Comparison of ENCODE assay signal across 9 cellular contexts in the genomic region with DNA sequence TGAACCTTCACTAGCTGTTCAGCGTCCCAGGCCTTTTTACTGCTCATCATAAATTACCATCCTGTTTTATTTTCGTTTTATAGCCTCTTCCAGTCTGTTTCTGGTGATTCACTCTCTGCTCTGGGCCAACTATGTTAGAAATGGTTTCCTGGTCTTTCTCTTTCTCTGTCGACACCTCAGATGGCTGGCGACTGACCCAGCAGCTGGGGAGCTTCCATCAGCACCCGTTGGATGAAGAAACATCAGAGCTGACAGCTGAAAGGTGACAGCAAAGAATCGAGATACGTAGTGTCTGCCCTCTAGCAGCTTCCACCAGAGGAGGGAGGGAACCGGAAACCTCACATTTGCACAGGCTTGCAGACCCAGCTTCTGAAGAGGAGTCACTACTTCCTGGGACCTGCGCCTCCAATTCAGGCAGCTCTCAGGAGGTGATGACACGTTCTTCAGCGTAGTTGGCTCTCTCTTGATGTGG.
DNase-seq lines count a peak whose midpoint lies in the region; ATAC-seq and TF ChIP-seq lines count a peak whose summit lies in the region.
"Had no signal": no experiment of that assay in that cellular context is flagged by ENCODE, and none has a peak within 500 bp of the region (broad histone marks: within the 10 kb centered on the region; RNA-seq: fewer than 3 reads in every experiment).

No MANE protein-coding gene starts in this region.

- H2AFZ ChIP-seq in Loucy (ENCODE audit: low read length), result 0 out of 2 replicates have a peak overlapping the region, but pooled peaks have one; percentile 33

- H3K27ac ChIP-seq in lower lobe of right lung, result no peak overlapping the region

- H3K9me3 ChIP-seq in Loucy (ENCODE audit: insufficient read depth, low read depth, low read length) (no peaks in the 10 kb centered on the region), lower lobe of right lung (no peaks in the 10 kb centered on the region)

- intact Hi-C loops in lower lobe of right lung (cut with DNase I), result no loop called here

- peak; percentile 72 for DNase-seq in AG09309 (ENCODE audit: low read depth)
- DNase-seq in central memory CD4-positive, alpha-beta T cell, result peak; percentile 34
- no peak for DNase-seq in lower lobe of right lung
- no peak for DNase-seq in T-helper 9 cell
- no peak for DNase-seq in NCI-H524 treated with DMSO at 0.1 percent for 48 hours (lab: John Stamatoyannopoulos, UW)
- DNase-seq: DMS79 had no signal

- H4K20me1 ChIP-seq in Loucy (ENCODE audit: insufficient read depth, low read length, poor library complexity, severe bottlenecking), result no peaks in the 10 kb centered on the region

- peak; percentile 40 to 49 for ATAC-seq in lower lobe of right lung
- no peak for ATAC-seq in GM18873 (IDR thresholded peaks at IDR 0.05; ENCODE audit: low FRiP score, unreplicated experiment)
- ATAC-seq in GM21515 (IDR thresholded peaks at IDR 0.05; ENCODE audit: unreplicated experiment), result no peak

- H3K36me3 ChIP-seq in Loucy (ENCODE audit: insufficient read depth, low read length) (no peaks in the 10 kb centered on the region), lower lobe of right lung (no peaks in the 10 kb centered on the region)

- H3K27me3 ChIP-seq in Loucy (ENCODE audit: insufficient read depth, low read length, poor library complexity, severe bottlenecking) (no peaks in the 10 kb centered on the region), lower lobe of right lung (ENCODE audit: low read depth) (no peaks in the 10 kb centered on the region)

- peak overlapping the region; percentile 55 for H3K9ac ChIP-seq in Loucy (ENCODE audit: low read depth, low read length, poor library complexity, severe bottlenecking)

- H3K9me2 ChIP-seq in Loucy (replicated peaks; ENCODE audit: low read depth, low read length), result no peaks in the 10 kb centered on the region

- H3K4me3 ChIP-seq in AG09309 (ENCODE audit: control insufficient read depth, low read depth, low read length), result no peak overlapping the region
- H3K4me3 ChIP-seq in Loucy (ENCODE audit: low read length, poor library complexity, severe bottlenecking), result peak overlapping the region; percentile 21
- H3K4me3 ChIP-seq in lower lobe of right lung, result no peak overlapping the region

- H3K79me2 ChIP-seq in Loucy (ENCODE audit: insufficient read depth, low read length), result no peaks in the 10 kb centered on the region

- peaks cover 8% of the 10 kb centered on the region for H3F3A ChIP-seq in Loucy (ENCODE audit: low read depth)

- H3K4me2 ChIP-seq in Loucy (ENCODE audit: low read depth, low read length, poor library complexity, severe bottlenecking), result peak overlapping the region; percentile 63

- H3K4me1 ChIP-seq in Loucy (ENCODE audit: insufficient read depth, low read length, poor library complexity, severe bottlenecking) (peaks cover 33% of the 10 kb centered on the region), lower lobe of right lung (peaks cover 3% of the 10 kb centered on the region)

- no peak for TF ChIP-seq CTCF in AG09309 (IDR thresholded peaks at IDR 0.05; ENCODE audit: control insufficient read depth, insufficient read depth, low read depth, low read length, missing control alignments)
- TF ChIP-seq CTCF in Loucy (conservative IDR thresholded peaks at IDR 0.05; ENCODE audit: low read length), result no peak
- TF ChIP-seq CTCF in lower lobe of right lung (IDR thresholded peaks at IDR 0.05), result no peak

Comparison
In these comparisons a context has a peak if more than half of its experiments do, and no peak if none do; other contexts are left out.
1. DNase-seq: peak in AG09309 (single experiment) and central memory CD4-positive, alpha-beta T cell (single experiment); none in lower lobe of right lung (single experiment), T-helper 9 cell (single experiment) and NCI-H524 treated with DMSO at 0.1 percent for 48 hours (single experiment).
2. ATAC-seq: peak in lower lobe of right lung (2 of 2); none in GM18873 (single experiment) and GM21515 (single experiment).